Comparison of ENCODE assay signal across 8 cellular contexts in the genomic region with DNA sequence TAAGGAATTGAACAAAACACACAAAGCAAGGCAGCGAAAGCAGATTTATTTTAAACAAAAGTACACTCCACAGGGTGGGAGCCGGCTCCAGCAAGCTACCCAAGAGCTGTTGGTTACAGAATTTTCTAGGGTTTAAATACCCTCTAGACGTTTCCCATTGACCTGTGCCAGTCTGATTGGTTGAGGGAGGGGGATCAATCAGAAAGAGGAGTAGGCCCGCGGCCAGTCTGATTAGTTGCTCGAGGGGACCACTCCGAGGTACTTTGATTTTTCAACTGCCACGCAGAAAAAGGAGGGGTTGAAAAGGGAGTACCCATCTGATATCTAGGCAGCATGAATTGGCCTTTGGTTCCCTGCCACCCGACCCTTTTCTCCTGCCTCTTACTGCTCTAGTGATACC. TPM values are rescaled to one million over a fixed set of nuclear protein-coding genes. Genes with fewer than 3 reads are reported as not detected.
DNase-seq lines count a peak whose midpoint lies in the region; ATAC-seq and TF ChIP-seq lines count a peak whose summit lies in the region.

No MANE protein-coding gene starts in this region.

- no peak for ATAC-seq in left cardiac atrium
- no peak for ATAC-seq in GM18867 (IDR thresholded peaks at IDR 0.05; ENCODE audit: unreplicated experiment)

- 19 to 40% methylated on average over 9 of the region's 9 CpGs for WGBS in lower leg skin, 2 donors
- 55% methylated on average over 9 of the region's 9 CpGs for WGBS in urinary bladder

- H3K36me3 ChIP-seq in cardiac muscle cell (peaks cover 21% of the 10 kb centered on the region), adipocyte (ENCODE audit: control insufficient read depth, insufficient read depth, low read length, severe bottlenecking) (peaks cover 42% of the 10 kb centered on the region), urinary bladder (ENCODE audit: insufficient read depth) (peaks cover 2% of the 10 kb centered on the region)

- TF ChIP-seq CTCF in cardiac muscle cell (IDR thresholded peaks at IDR 0.05; ENCODE audit: low read depth, low read length), result no peak
- no peak for TF ChIP-seq CTCF in lower leg skin (IDR thresholded peaks at IDR 0.05)

- H3K9ac ChIP-seq in adipocyte (ENCODE audit: low read length), result peak overlapping the region; percentile 99

- H3K27me3 ChIP-seq in cardiac muscle cell (no peaks in the 10 kb centered on the region), adipocyte (replicated peaks; ENCODE audit: control insufficient read depth, insufficient read depth, low read length) (no peaks in the 10 kb centered on the region)

- H3K4me1 ChIP-seq in cardiac muscle cell (ENCODE audit: low read depth) (no peaks in the 10 kb centered on the region), adipocyte (ENCODE audit: control insufficient read depth, insufficient read depth, low read length) (peaks cover 40% of the 10 kb centered on the region), urinary bladder (ENCODE audit: insufficient read depth) (peaks cover 1% of the 10 kb centered on the region)

- TF ChIP-seq POLR2A in lower leg skin (IDR thresholded peaks at IDR 0.05), result no peak

- intact Hi-C loops in left cardiac atrium (cut with DNase I), result loop anchor here in 1 of 2 donors (10.0 kb wide), 1 partner anchor 63 kb away; a partner anchor contains a TSS
- intact Hi-C loops in lower leg skin (cut with DNase I; ENCODE audit: low total_unique reads), result no loop called here
- intact Hi-C loops in posterior cingulate gyrus (cut with DNase I), result loop anchor here (5.0 kb wide), 1 partner anchor 115 kb away; a partner anchor contains a TSS

- H3K9me3 ChIP-seq in cardiac muscle cell (ENCODE audit: low read depth) (no peaks in the 10 kb centered on the region), adipocyte (ENCODE audit: control insufficient read depth, low read length) (no peaks in the 10 kb centered on the region)

- H3K27ac ChIP-seq in cardiac muscle cell (peak overlapping the region; percentile 93), urinary bladder (ENCODE audit: low read depth) (no peak overlapping the region)

- H3K4me3 ChIP-seq in cardiac muscle cell (peak overlapping the region; percentile 71), adipocyte (ENCODE audit: low read length) (peak overlapping the region; percentile 99), lower leg skin (ENCODE audit: low read depth, poor library complexity, severe bottlenecking) (peak overlapping the region; percentile 90), urinary bladder (ENCODE audit: low read depth, low read length) (peak overlapping the region; percentile 96)

- DNase-seq in cardiac muscle cell (ENCODE audit: low read depth in 1 of 2, low spot score in 1 of 2) (no peak), left cardiac atrium (no peak), adipocyte (ENCODE audit: low read depth) (no peak), lower leg skin (ENCODE audit: low spot score in 2 of 2) (no peak), GOT3 (lab: John Stamatoyannopoulos, UW) (no peak), posterior cingulate gyrus (no peak)

RNA-seq across cellular contexts. Expression of a gene that starts 1.0 kb away (rescaled TPM):
- total RNA-seq in cardiac muscle cell (69.1 and 98.2 TPM in 2 replicates), left cardiac atrium (10 to 100 TPM; 28.5 to 39.6 TPM), lower leg skin (10 to 100 TPM; 31.1 to 63.7 (median 43.9) TPM), urinary bladder (48.5 TPM)
- polyA plus RNA-seq in cardiac muscle cell (105 and 130 TPM in 2 replicates), urinary bladder (47.2 TPM)

RNA-seq across cellular contexts. Expression of a gene that starts 59.9 kb away (rescaled TPM):
- 27.0 and 30.4 TPM in 2 replicates for total RNA-seq in cardiac muscle cell
- 138 TPM in 2 replicates for polyA plus RNA-seq in cardiac muscle cell
- 100 to 1,000 TPM; 105 to 135 TPM for total RNA-seq in left cardiac atrium
- 10 to 100 TPM; 50.7 to 85.5 (median 74.4) TPM for total RNA-seq in lower leg skin
- 44.5 TPM for total RNA-seq in urinary bladder
- polyA plus RNA-seq in urinary bladder, result 66.0 TPM
